Comparison of ENCODE assay signal across 8 cellular contexts in the genomic region with DNA sequence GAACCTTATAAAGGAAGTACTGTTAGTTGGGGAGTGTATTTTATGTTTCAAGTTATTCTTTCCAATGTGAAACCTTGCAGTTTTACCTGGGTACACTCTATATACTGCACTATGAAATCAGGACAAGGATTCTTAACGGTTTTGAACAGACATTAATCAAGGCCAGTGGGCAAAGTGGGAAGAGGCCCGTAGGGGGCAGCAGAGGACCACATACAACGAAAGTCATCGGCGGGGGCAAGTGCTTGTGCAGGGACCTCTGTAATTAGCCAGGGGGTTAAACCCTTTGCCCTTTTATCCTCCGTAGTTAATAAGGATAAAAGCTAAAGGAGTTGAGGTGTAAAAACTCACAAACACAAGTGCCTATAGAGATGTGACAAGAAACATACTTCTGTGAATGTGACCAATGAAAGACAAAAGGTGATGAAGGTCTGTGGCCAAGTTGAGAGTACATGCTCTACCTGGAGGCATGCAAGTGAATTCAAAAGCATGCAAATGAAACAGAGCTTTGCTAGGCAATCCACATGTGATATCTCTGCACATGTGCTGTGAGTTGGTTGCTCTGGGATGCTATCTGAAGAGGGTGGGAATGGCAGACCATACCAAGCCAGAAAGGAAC.
A peak's percentile ranks its signal among the peaks of the same experiment; 100 is the strongest.
DNase-seq lines count a peak whose midpoint lies in the region; ATAC-seq, FAIRE-seq and TF ChIP-seq lines count a peak whose summit lies in the region.

No MANE protein-coding gene starts in this region.

- H3K36me3 ChIP-seq in Karpas-422 (ENCODE audit: insufficient read depth, low read length) = no peaks in the 10 kb centered on the region
- H3K36me3 ChIP-seq in K562 (ENCODE audit: control insufficient read depth, insufficient read depth, low read length) = no peaks in the 10 kb centered on the region

- H3K9ac ChIP-seq in Karpas-422 (ENCODE audit: low read length) (no peak overlapping the region), K562 (ENCODE audit: insufficient read depth in 1 of 2, low read depth in 2 of 2, low read length in 2 of 2) (no peak overlapping the region)

- H3K27ac Mint-ChIP-seq in T-helper 17 cell = peak overlapping the region; percentile 41

- peaks cover 2% of the 10 kb centered on the region for H3K36me3 Mint-ChIP-seq in T-helper 17 cell (ENCODE audit: low read depth)

- no peaks in the 10 kb centered on the region for H3K4me1 ChIP-seq in Karpas-422 (ENCODE audit: low read length)
- H3K4me1 ChIP-seq in K562 (replicated peaks in 1 of 2; ENCODE audit: control insufficient read depth in 2 of 2, insufficient read depth in 2 of 2, low read length in 2 of 2) = no peaks in the 10 kb centered on the region

- no peak for TF ChIP-seq EP300 in K562 (IDR thresholded peaks at IDR 0.05; ENCODE audit: low read length)

- BruUV-seq in K562 (replicated peaks; lab: Mats Ljungman, UMichigan) = no TSS peak

- H4K20me1 ChIP-seq in Karpas-422 (ENCODE audit: insufficient read depth, low read depth, low read length) (no peaks in the 10 kb centered on the region), K562 (replicated peaks; ENCODE audit: control insufficient read depth, insufficient read depth, low read length) (no peaks in the 10 kb centered on the region)

- no peak overlapping the region for H3K4me3 ChIP-seq in GM12875 (ENCODE audit: low read depth, low read length)
- H3K4me3 ChIP-seq in Karpas-422 (ENCODE audit: low read length) = no peak overlapping the region
- H3K4me3 ChIP-seq in K562 = no peak overlapping the region

- POLR2A ChIA-PET in K562 (lab: Yijun Ruan, JAX) = no interaction called here

- H3K27ac ChIP-seq in Karpas-422 (ENCODE audit: low read length) (no peak overlapping the region), K562 (ENCODE audit: extremely low read depth, low read depth, low read length) (no peak overlapping the region)

- peak overlapping the region; percentile 15 for H3K4me3 Mint-ChIP-seq in T-helper 17 cell

- no peaks in the 10 kb centered on the region for H3K27me3 ChIP-seq in Karpas-422 (ENCODE audit: low read length)
- no peaks in the 10 kb centered on the region; a peak in 1 of 5 replicates for H3K27me3 ChIP-seq in K562 (ENCODE audit: control insufficient read depth in 2 of 2, insufficient read depth in 2 of 2, low read length in 2 of 2)

- H2AFZ ChIP-seq in Karpas-422 (ENCODE audit: low read length) (no peak overlapping the region), K562 (ENCODE audit: low read depth, low read length) (peak overlapping the region; percentile 38; the same call in 1 of the 2 replicates)

- in situ Hi-C loops in K562 (cut with MboI) = no loop called here

- no peaks in the 10 kb centered on the region for H3K9me2 ChIP-seq in Karpas-422 (replicated peaks; ENCODE audit: insufficient read depth, low read length)

- H3K4me1 Mint-ChIP-seq in T-helper 17 cell = peaks cover 7% of the 10 kb centered on the region

- no peaks in the 10 kb centered on the region for H3K9me1 ChIP-seq in K562 (ENCODE audit: control insufficient read depth, insufficient read depth, low read length)

- peak; percentile 90 for FAIRE-seq in K562 (lab: Jason Lieb, UNC)
- FAIRE-seq in islet of Langerhans (lab: Jason Lieb, UNC) = peak; percentile 17

- TF ChIP-seq POLR2A in K562 (conservative IDR thresholded peaks at IDR 0.05) = no peak

- CTCF ChIA-PET in K562 (lab: Yijun Ruan, JAX; ENCODE audit: low intra/inter-chr PET ratio) = interaction anchor here (0.6 to 1.2 kb wide), 3 partner anchors 235 to 593 kb away, joined by 3 to 5 read pairs (median 4); no protein-coding TSS in a partner anchor

- WGBS in K562 (ENCODE audit: insufficient coverage, low coverage, missing lambda C conversion rate) = 2% methylated on average over 6 of the region's 6 CpGs

- peak; percentile 75 for TF ChIP-seq CTCF in GM12875 (IDR thresholded peaks at IDR 0.05; ENCODE audit: borderline replicate concordance, insufficient read depth, low read depth, low read length)
- peak; percentile 76 to 87 (median 82) for TF ChIP-seq CTCF in K562 (IDR thresholded peaks at IDR 0.05 in 2 of 3, conservative IDR thresholded peaks at IDR 0.05 in 1 of 3; ENCODE audit: insufficient read depth in 2 of 3, low read depth in 1 of 3, low read length in 3 of 3)

- DNase-seq in GOT3 (lab: John Stamatoyannopoulos, UW) (peak; percentile 7), Karpas-422 (peak; percentile 82), T-helper 17 cell (peak in 1 of 3 donors; percentile 32), K562 (ENCODE audit: extremely low read depth in 1 of 4, low spot score in 3 of 4) (peak; percentile 54 to 80 (median 60)), NCI-H2107 (lab: John Stamatoyannopoulos, UW) (no peak)
- DNase-seq in stimulated activated CD4-positive, alpha-beta T cell treated with anti-CD3 and anti-CD28 coated beads, Interleukin-1b, Interleukin-23, amount 100 ng/mL, for 48 hours = peak; percentile 47

- peak; percentile 72 to 85 for TF ChIP-seq RAD21 in K562 (CRISPR knock-in tag; conservative IDR thresholded peaks at IDR 0.05 in 1 of 2, IDR thresholded peaks at IDR 0.05 in 1 of 2)

- H3K79me2 ChIP-seq in Karpas-422 (ENCODE audit: low read length) (no peaks in the 10 kb centered on the region), K562 (ENCODE audit: control insufficient read depth, insufficient read depth, low read length) (no peaks in the 10 kb centered on the region)

- H3K4me2 ChIP-seq in Karpas-422 (ENCODE audit: low read depth, low read length, poor library complexity, severe bottlenecking) (no peak overlapping the region), K562 (ENCODE audit: insufficient read depth, low read length) (no peak overlapping the region; the same call in 1 of the 2 replicates)

- peaks cover 15% of the 10 kb centered on the region for H3K27me3 Mint-ChIP-seq in T-helper 17 cell

- ATAC-seq in T-helper 17 cell (peak; percentile 72), K562 (peak; percentile 98)

- intact Hi-C loops in K562 (cut with micrococcal nuclease) = loop anchor here (1.0 to 5.0 kb wide), 5 partner anchors 237 to 1565 kb away; no protein-coding TSS in a partner anchor

- no peaks in the 10 kb centered on the region for H3K9me3 ChIP-seq in Karpas-422 (ENCODE audit: low read length)
- H3K9me3 ChIP-seq in T-helper 17 cell (ENCODE audit: control insufficient read depth, low read length, poor library complexity, severe bottlenecking) = no peaks in the 10 kb centered on the region
- no peaks in the 10 kb centered on the region for H3K9me3 ChIP-seq in K562 (replicated peaks; ENCODE audit: control insufficient read depth, insufficient read depth, low read depth, low read length)

TF ChIP-seq in K562, 482 proteins besides CTCF, POLR2A, EP300 and RAD21 (continues in another document):
- no peak for TF ChIP-seq MEF2D (tag; conservative IDR thresholded peaks at IDR 0.05; ENCODE audit: low read depth)
- TF ChIP-seq, protein P1, sequence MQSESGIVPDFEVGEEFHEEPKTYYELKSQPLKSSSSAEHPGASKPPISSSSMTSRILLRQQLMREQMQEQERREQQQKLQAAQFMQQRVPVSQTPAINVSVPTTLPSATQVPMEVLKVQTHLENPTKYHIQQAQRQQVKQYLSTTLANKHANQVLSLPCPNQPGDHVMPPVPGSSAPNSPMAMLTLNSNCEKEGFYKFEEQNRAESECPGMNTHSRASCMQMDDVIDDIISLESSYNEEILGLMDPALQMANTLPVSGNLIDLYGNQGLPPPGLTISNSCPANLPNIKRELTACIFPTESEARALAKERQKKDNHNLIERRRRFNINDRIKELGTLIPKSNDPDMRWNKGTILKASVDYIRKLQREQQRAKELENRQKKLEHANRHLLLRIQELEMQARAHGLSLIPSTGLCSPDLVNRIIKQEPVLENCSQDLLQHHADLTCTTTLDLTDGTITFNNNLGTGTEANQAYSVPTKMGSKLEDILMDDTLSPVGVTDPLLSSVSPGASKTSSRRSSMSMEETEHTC (IDR thresholded peaks at IDR 0.05) = no peak
- TF ChIP-seq CC2D1A (IDR thresholded peaks at IDR 0.05) = 0 out of 2 replicates have a peak, but pooled peaks have one; percentile 39
- TF ChIP-seq, protein P2, sequence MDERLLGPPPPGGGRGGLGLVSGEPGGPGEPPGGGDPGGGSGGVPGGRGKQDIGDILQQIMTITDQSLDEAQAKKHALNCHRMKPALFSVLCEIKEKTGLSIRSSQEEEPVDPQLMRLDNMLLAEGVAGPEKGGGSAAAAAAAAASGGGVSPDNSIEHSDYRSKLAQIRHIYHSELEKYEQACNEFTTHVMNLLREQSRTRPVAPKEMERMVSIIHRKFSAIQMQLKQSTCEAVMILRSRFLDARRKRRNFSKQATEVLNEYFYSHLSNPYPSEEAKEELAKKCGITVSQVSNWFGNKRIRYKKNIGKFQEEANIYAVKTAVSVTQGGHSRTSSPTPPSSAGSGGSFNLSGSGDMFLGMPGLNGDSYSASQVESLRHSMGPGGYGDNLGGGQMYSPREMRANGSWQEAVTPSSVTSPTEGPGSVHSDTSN (CRISPR knock-in tag; IDR thresholded peaks at IDR 0.05; ENCODE audit: low read depth) = no peak
- TF ChIP-seq, protein P2 (tag; conservative IDR thresholded peaks at IDR 0.05; ENCODE audit: low read depth) = peak; percentile 74
- TF ChIP-seq, protein P3, sequence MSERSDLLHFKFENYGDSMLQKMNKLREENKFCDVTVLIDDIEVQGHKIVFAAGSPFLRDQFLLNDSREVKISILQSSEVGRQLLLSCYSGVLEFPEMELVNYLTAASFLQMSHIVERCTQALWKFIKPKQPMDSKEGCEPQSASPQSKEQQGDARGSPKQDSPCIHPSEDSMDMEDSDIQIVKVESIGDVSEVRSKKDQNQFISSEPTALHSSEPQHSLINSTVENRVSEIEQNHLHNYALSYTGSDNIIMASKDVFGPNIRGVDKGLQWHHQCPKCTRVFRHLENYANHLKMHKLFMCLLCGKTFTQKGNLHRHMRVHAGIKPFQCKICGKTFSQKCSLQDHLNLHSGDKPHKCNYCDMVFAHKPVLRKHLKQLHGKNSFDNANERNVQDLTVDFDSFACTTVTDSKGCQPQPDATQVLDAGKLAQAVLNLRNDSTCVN (CRISPR knock-in tag; IDR thresholded peaks at IDR 0.05) = no peak
